14 cellular contexts compared by ENCODE assay signal in the genomic region with DNA sequence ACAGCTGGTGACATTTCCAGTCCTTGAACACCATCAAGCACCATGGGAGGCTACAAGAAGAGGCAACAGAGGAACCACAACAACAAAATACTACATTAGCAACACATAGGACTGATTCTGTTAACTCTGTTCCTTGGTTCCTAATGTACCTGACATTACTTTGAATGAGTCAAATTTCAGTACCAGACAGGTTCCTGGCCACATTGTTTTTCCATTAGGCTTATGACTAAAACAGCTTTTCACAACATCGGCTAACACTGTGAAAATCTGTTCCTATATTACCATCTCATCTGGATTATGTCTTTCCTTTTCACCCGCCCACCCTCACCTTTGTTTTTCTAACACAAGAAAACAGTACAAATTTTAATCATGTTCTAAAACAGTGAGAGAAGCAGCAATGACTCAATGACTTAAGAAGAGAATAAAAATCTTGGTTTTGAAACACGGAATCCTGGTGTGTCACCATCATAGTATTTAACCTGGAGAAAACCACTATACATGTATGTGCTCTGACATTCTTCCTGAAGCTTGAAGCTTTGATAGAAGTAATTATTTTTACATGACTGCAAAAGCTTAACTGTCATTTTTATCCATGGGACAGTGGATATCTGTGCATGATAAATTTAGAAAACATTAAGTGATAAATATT.
DNase-seq lines count a peak whose midpoint lies in the region; ATAC-seq and TF ChIP-seq lines count a peak whose summit lies in the region.
"Had no signal": no experiment of that assay in that cellular context is flagged by ENCODE, and none has a peak within 500 bp of the region (broad histone marks: within the 10 kb centered on the region; RNA-seq: fewer than 3 reads in every experiment).

No MANE protein-coding gene starts in this region.

- TF ChIP-seq CTCF in mammary epithelial cell (conservative IDR thresholded peaks at IDR 0.05 in 1 of 2, IDR thresholded peaks at IDR 0.05 in 1 of 2; ENCODE audit: extremely low read depth in 1 of 2, insufficient read depth in 1 of 2, low read depth in 1 of 2, low read length in 2 of 2) = no peak

- no peak overlapping the region for H4K8ac ChIP-seq in trophoblast cell (ENCODE audit: low read depth, low read length)

- no peaks in the 10 kb centered on the region for H3K4me1 ChIP-seq in mammary epithelial cell (ENCODE audit: insufficient read depth, low read length)
- no peaks in the 10 kb centered on the region for H3K4me1 ChIP-seq in trophoblast cell (ENCODE audit: control insufficient read depth in 1 of 2, insufficient read depth in 2 of 2, low read length in 2 of 2)

- no peak overlapping the region for H2BK12ac ChIP-seq in trophoblast cell (ENCODE audit: low read length)

- H2BK5ac ChIP-seq in trophoblast cell (ENCODE audit: low read depth, low read length, poor library complexity) = no peak overlapping the region

- H3K27ac ChIP-seq in mammary epithelial cell (ENCODE audit: insufficient read depth, low read depth, low read length) = no peak overlapping the region
- no peak overlapping the region for H3K27ac ChIP-seq in trophoblast cell (ENCODE audit: low read depth, low read length)
- H3K27ac ChIP-seq: HL-60 had no signal

- no peak overlapping the region for H3K23ac ChIP-seq in trophoblast cell (ENCODE audit: low read length)

- H3K9ac ChIP-seq in mammary epithelial cell (ENCODE audit: insufficient read depth, low read length) (no peak overlapping the region), trophoblast cell (ENCODE audit: low read length) (no peak overlapping the region)

- H2BK120ac ChIP-seq in trophoblast cell (ENCODE audit: insufficient read depth, low read length, poor library complexity) = no peak overlapping the region

- peaks cover 7 to 10% of the 10 kb centered on the region in 2 donors for H3K9me3 Mint-ChIP-seq in activated T-cell treated with anti-CD3 and anti-CD28 coated beads, Interleukin-2, amount 50 U/mL, for 72 hours
- peaks cover 15 to 23% of the 10 kb centered on the region in 2 donors for H3K9me3 Mint-ChIP-seq in stimulated activated naive CD8-positive, alpha-beta T cell treated with anti-CD3 and anti-CD28 coated beads, Interleukin-15, amount 100 ng/mL, for 72 hours

- CTCF ChIA-PET in mammary epithelial cell (lab: Charles Lee; ENCODE audit: low non-redundant PET) = no interaction called here

- H2AFZ ChIP-seq in mammary epithelial cell (ENCODE audit: low read depth, low read length) (no peak overlapping the region), trophoblast cell (ENCODE audit: insufficient read depth, low read length, poor library complexity) (no peak overlapping the region)

- H4K12ac ChIP-seq in trophoblast cell (ENCODE audit: low read depth, low read length) = no peak overlapping the region

- no peaks in the 10 kb centered on the region for H3K4me1 Mint-ChIP-seq in activated T-cell treated with anti-CD3 and anti-CD28 coated beads, Interleukin-2, amount 50 U/mL, for 72 hours (ENCODE audit: low read depth)
- no peaks in the 10 kb centered on the region for H3K4me1 Mint-ChIP-seq in stimulated activated naive CD8-positive, alpha-beta T cell treated with anti-CD3 and anti-CD28 coated beads, Interleukin-15, amount 100 ng/mL, for 72 hours
- H3K4me1 Mint-ChIP-seq: CD14-positive monocyte had no signal

- peak; percentile 7 to 57 for ATAC-seq in activated T-cell treated with anti-CD3 and anti-CD28 coated beads, Interleukin-2, amount 50 U/mL, for 72 hours (replicated peaks in 1 of 2)
- ATAC-seq in stimulated activated naive CD8-positive, alpha-beta T cell treated with anti-CD3 and anti-CD28 coated beads, Interleukin-15, Interleukin-2, amounts not matched to agents 100 U/mL and 50 U/mL, for 24 hours = peak; percentile 69
- no peak for ATAC-seq in stimulated activated naive CD8-positive, alpha-beta T cell treated with anti-CD3 and anti-CD28 coated beads, Interleukin-15, amount 100 ng/mL, for 72 hours
- no peak for ATAC-seq in GM19397 (IDR thresholded peaks at IDR 0.05; ENCODE audit: unreplicated experiment)
- ATAC-seq: CD8-positive, alpha-beta T cell had no signal

- H3K27me3 Mint-ChIP-seq in activated T-cell treated with anti-CD3 and anti-CD28 coated beads, Interleukin-2, amount 50 U/mL, for 72 hours (ENCODE audit: low read depth) = no peaks in the 10 kb centered on the region
- no peaks in the 10 kb centered on the region for H3K27me3 Mint-ChIP-seq in stimulated activated naive CD8-positive, alpha-beta T cell treated with anti-CD3 and anti-CD28 coated beads, Interleukin-15, amount 100 ng/mL, for 72 hours

- H3K18ac ChIP-seq in trophoblast cell (ENCODE audit: low read length) = no peak overlapping the region

- intact Hi-C loops in mammary epithelial cell (cut with micrococcal nuclease) = no loop called here

- no peak overlapping the region for H3K4me3 ChIP-seq in mammary epithelial cell (replicated peaks in 1 of 3; ENCODE audit: insufficient read depth in 1 of 3, low read depth in 2 of 3, low read length in 3 of 3)
- H3K4me3 ChIP-seq in trophoblast cell (ENCODE audit: low read depth, low read length) = no peak overlapping the region

- H3K4ac ChIP-seq in trophoblast cell (ENCODE audit: low read depth, low read length) = no peak overlapping the region

- no peak for DNase-seq in activated T-cell treated with anti-CD3 and anti-CD28 coated beads, Interleukin-2, amount 50 U/mL, for 72 hours
- no peak for DNase-seq in activated T-cell treated with anti-CD3 and anti-CD28 coated beads, Interleukin-2, amount 50 U/mL, for 1 hour
- DNase-seq in stimulated activated naive CD8-positive, alpha-beta T cell treated with anti-CD3 and anti-CD28 coated beads, Interleukin-15, Interleukin-2, amounts not matched to agents 100 U/mL and 50 U/mL, for 24 hours = no peak
- DNase-seq in stimulated activated naive CD8-positive, alpha-beta T cell treated with anti-CD3 and anti-CD28 coated beads, Interleukin-15, amount 100 ng/mL, for 72 hours = no peak
- DNase-seq in mammary epithelial cell (peak; percentile 6), trophoblast cell (peak; percentile 18 to 66), superior temporal gyrus (ENCODE audit: extremely low spot score) (no peak)
- DNase-seq: CD8-positive, alpha-beta T cell; COR-L47; DND-41; GDM1 had no signal

- H3K9me3 ChIP-seq in mammary epithelial cell (replicated peaks; ENCODE audit: insufficient read depth, low read length) = no peaks in the 10 kb centered on the region
- H3K9me3 ChIP-seq in trophoblast cell (ENCODE audit: insufficient read depth, low read depth, low read length) = no peaks in the 10 kb centered on the region

- 89% methylated on average over 3 of the region's 3 CpGs for WGBS in mammary epithelial cell (ENCODE audit: low coverage, missing lambda C conversion rate)
- no CpG with 5 or more reads among the region's 3 CpGs for WGBS in trophoblast cell (ENCODE audit: extremely low coverage, insufficient coverage, insufficient read length)

- H3K4me3 Mint-ChIP-seq in activated T-cell treated with anti-CD3 and anti-CD28 coated beads, Interleukin-2, amount 50 U/mL, for 72 hours = no peak overlapping the region
- H3K4me3 Mint-ChIP-seq in stimulated activated naive CD8-positive, alpha-beta T cell treated with anti-CD3 and anti-CD28 coated beads, Interleukin-15, amount 100 ng/mL, for 72 hours = no peak overlapping the region
- H3K4me3 Mint-ChIP-seq: CD14-positive monocyte; CD8-positive, alpha-beta T cell had no signal

- H3K27me3 ChIP-seq in mammary epithelial cell (ENCODE audit: insufficient read depth, low read length) (no peaks in the 10 kb centered on the region), trophoblast cell (ENCODE audit: insufficient read depth, low read length) (no peaks in the 10 kb centered on the region)

- H4K91ac ChIP-seq in trophoblast cell (ENCODE audit: low read depth, low read length) = no peak overlapping the region

- H3K79me2 ChIP-seq in mammary epithelial cell (ENCODE audit: insufficient read depth, low read length) (no peaks in the 10 kb centered on the region), trophoblast cell (ENCODE audit: control insufficient read depth, insufficient read depth, low read length, poor library complexity) (no peaks in the 10 kb centered on the region)

- H3K36me3 ChIP-seq in mammary epithelial cell (ENCODE audit: insufficient read depth, low read length) = no peaks in the 10 kb centered on the region
- H3K36me3 ChIP-seq in trophoblast cell (ENCODE audit: control insufficient read depth in 1 of 2, insufficient read depth in 2 of 2, low read length in 2 of 2) = no peaks in the 10 kb centered on the region

- no peak overlapping the region for H3K27ac Mint-ChIP-seq in activated T-cell treated with anti-CD3 and anti-CD28 coated beads, Interleukin-2, amount 50 U/mL, for 72 hours
- H3K27ac Mint-ChIP-seq in stimulated activated naive CD8-positive, alpha-beta T cell treated with anti-CD3 and anti-CD28 coated beads, Interleukin-15, amount 100 ng/mL, for 72 hours = no peak overlapping the region
- H3K27ac Mint-ChIP-seq: CD14-positive monocyte; CD8-positive, alpha-beta T cell had no signal

- H3K4me2 ChIP-seq in mammary epithelial cell (ENCODE audit: insufficient read depth, low read depth, low read length) (no peak overlapping the region), trophoblast cell (ENCODE audit: low read length) (no peak overlapping the region)

- no peaks in the 10 kb centered on the region for H3K79me1 ChIP-seq in trophoblast cell (ENCODE audit: low read length)

- H2AK5ac ChIP-seq in trophoblast cell (ENCODE audit: low read length) = no peak overlapping the region

- peaks cover 4 to 13% of the 10 kb centered on the region in 2 donors for H3K36me3 Mint-ChIP-seq in activated T-cell treated with anti-CD3 and anti-CD28 coated beads, Interleukin-2, amount 50 U/mL, for 72 hours (ENCODE audit: insufficient read depth in 2 of 2)

- no TSS peak for BruUV-seq in mammary epithelial cell (replicated peaks; lab: Mats Ljungman, UMichigan)

- dilution Hi-C loops in mammary epithelial cell (cut with HindIII; ENCODE audit: low sequenced_read_pairs) = no loop called here

- in situ Hi-C loops in mammary epithelial cell (cut with MboI; ENCODE audit: low sequenced_read_pairs in 2 of 2) = loop anchor here in 1 of 2 donors (25.0 kb wide), 1 partner anchor 140 kb away; a partner anchor contains a TSS

- H4K20me1 ChIP-seq in mammary epithelial cell (ENCODE audit: insufficient read depth, low read length) = no peaks in the 10 kb centered on the region

- no peak overlapping the region for H3K14ac ChIP-seq in trophoblast cell (ENCODE audit: low read length)

Comparison
In these comparisons a context has a peak if more than half of its experiments do, and no peak if none do; other contexts are left out.
1. ATAC-seq: peak in activated T-cell treated with anti-CD3 and anti-CD28 coated beads, Interleukin-2, amount 50 U/mL, for 72 hours (2 of 2) and stimulated activated naive CD8-positive, alpha-beta T cell treated with anti-CD3 and anti-CD28 coated beads, Interleukin-15, Interleukin-2, amounts not matched to agents 100 U/mL and 50 U/mL, for 24 hours (single experiment); none in stimulated activated naive CD8-positive, alpha-beta T cell treated with anti-CD3 and anti-CD28 coated beads, Interleukin-15, amount 100 ng/mL, for 72 hours (single experiment) and GM19397 (single experiment).
2. DNase-seq: peak in mammary epithelial cell (single experiment) and trophoblast cell (2 of 2); none in activated T-cell treated with anti-CD3 and anti-CD28 coated beads, Interleukin-2, amount 50 U/mL, for 72 hours (0 of 2), activated T-cell treated with anti-CD3 and anti-CD28 coated beads, Interleukin-2, amount 50 U/mL, for 1 hour (single experiment), stimulated activated naive CD8-positive, alpha-beta T cell treated with anti-CD3 and anti-CD28 coated beads, Interleukin-15, Interleukin-2, amounts not matched to agents 100 U/mL and 50 U/mL, for 24 hours (single experiment), stimulated activated naive CD8-positive, alpha-beta T cell treated with anti-CD3 and anti-CD28 coated beads, Interleukin-15, amount 100 ng/mL, for 72 hours (0 of 2) and superior temporal gyrus (single experiment).